ENCODE assay signal across 13 cellular contexts in the genomic region with DNA sequence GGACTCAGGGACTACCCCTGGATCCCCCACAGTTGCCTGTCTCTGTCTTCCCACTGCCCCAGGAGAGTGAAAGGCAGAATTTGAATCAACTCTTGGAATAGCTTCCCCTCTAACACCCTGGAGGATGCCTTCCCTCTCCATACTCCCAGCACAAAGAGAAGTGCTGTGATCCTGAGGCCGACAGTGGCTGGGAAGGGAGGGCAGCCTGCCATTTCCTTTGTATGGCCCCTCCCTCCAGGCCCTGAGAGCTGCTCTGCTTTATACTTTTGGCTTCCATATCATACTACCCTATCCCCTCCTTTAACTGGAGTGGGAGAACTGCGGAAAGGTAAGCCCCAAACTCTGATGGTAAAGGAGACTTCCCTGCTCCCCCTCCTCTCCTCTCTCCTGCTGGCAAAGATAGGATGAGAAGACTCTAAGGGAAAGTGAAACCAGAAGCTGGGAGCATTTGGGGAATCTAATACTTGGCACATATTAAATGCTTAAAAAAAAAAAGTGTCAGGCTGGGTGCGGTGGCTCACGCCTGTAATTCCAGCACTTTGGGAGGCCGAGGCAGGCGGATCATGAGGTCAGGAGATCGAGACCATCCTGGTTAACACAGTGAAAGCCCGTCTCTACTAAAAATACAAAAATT. TPM values are rescaled to one million over a fixed set of nuclear protein-coding genes. Genes with fewer than 3 reads are reported as not detected.
A peak's percentile ranks its signal among the peaks of the same experiment; 100 is the strongest.
DNase-seq lines count a peak whose midpoint lies in the region; ATAC-seq and TF ChIP-seq lines count a peak whose summit lies in the region.
"Had no signal": no experiment of that assay in that cellular context is flagged by ENCODE, and none has a peak within 500 bp of the region (broad histone marks: within the 10 kb centered on the region; RNA-seq: fewer than 3 reads in every experiment).

No MANE protein-coding gene starts in this region.

- H3K4me1 Mint-ChIP-seq in T-helper 17 cell: peaks cover 20% of the 10 kb centered on the region

- TF ChIP-seq POLR2A in ovary (IDR thresholded peaks at IDR 0.05) (no peak), body of pancreas (IDR thresholded peaks at IDR 0.05) (no peak)

- no peak for TF ChIP-seq EP300 in ovary (IDR thresholded peaks at IDR 0.05)

- DNase-seq in ACHN: peak; percentile 44
- no peak for DNase-seq in T-helper 17 cell
- peak; percentile 47 for DNase-seq in fibroblast of pulmonary artery (ENCODE audit: low read depth)
- peak in 1 of 5 donors; percentile 59 for DNase-seq in ovary
- no peak for DNase-seq in SJCRH30
- DNase-seq in body of pancreas: no peak
- DNase-seq in stimulated activated CD4-positive, alpha-beta T cell treated with anti-CD3 and anti-CD28 coated beads, Interleukin-15, amount 100 ng/mL, for 24 hours: no peak
- DNase-seq in cortex of kidney (lab: John Stamatoyannopoulos, UW): no peak
- DNase-seq: activated gamma-delta T cell; effector memory CD8-positive, alpha-beta T cell; immature natural killer cell; NCI-H1048 had no signal

- peak overlapping the region; percentile 14 for H3K27ac Mint-ChIP-seq in T-helper 17 cell
- H3K27ac Mint-ChIP-seq: immature natural killer cell had no signal

- no peak overlapping the region for H3K4me3 Mint-ChIP-seq in T-helper 17 cell
- H3K4me3 Mint-ChIP-seq: effector memory CD8-positive, alpha-beta T cell; immature natural killer cell had no signal

- H3K27me3 Mint-ChIP-seq in T-helper 17 cell: peaks cover 8% of the 10 kb centered on the region

- WGBS in ovary, 3 donors: 19 to 33% (median 27%) methylated on average over 8 of the region's 8 CpGs
- 59 to 72% methylated on average over 8 of the region's 8 CpGs for WGBS in body of pancreas, 2 donors

- H3K4me1 ChIP-seq in ovary (ENCODE audit: insufficient read depth) (peaks cover 6% of the 10 kb centered on the region), SJCRH30 (peaks cover 13% of the 10 kb centered on the region; the same call in 1 of the 2 replicates), body of pancreas (peaks cover 18% of the 10 kb centered on the region)

- H3K9me3 ChIP-seq in T-helper 17 cell (ENCODE audit: control insufficient read depth, low read length, poor library complexity, severe bottlenecking): no peaks in the 10 kb centered on the region
- H3K9me3 ChIP-seq in ovary: no peaks in the 10 kb centered on the region
- H3K9me3 ChIP-seq in SJCRH30 (replicated peaks): no peaks in the 10 kb centered on the region
- no peaks in the 10 kb centered on the region for H3K9me3 ChIP-seq in body of pancreas

- H3K27me3 ChIP-seq in ovary (no peaks in the 10 kb centered on the region), SJCRH30 (peaks cover 9% of the 10 kb centered on the region; the same call in 1 of the 2 replicates), body of pancreas (no peaks in the 10 kb centered on the region)

- TF ChIP-seq CTCF in fibroblast of pulmonary artery (IDR thresholded peaks at IDR 0.05; ENCODE audit: low read length, missing control alignments) (no peak), ovary (IDR thresholded peaks at IDR 0.05) (no peak), body of pancreas (IDR thresholded peaks at IDR 0.05) (no peak)

- no peak overlapping the region for H3K4me3 ChIP-seq in fibroblast of pulmonary artery (replicated peaks; ENCODE audit: low read depth, low read length)
- H3K4me3 ChIP-seq in ovary: no peak overlapping the region
- H3K4me3 ChIP-seq in SJCRH30: no peak overlapping the region
- no peak overlapping the region for H3K4me3 ChIP-seq in body of pancreas

- no peaks in the 10 kb centered on the region for H3K36me3 ChIP-seq in ovary
- no peaks in the 10 kb centered on the region for H3K36me3 ChIP-seq in SJCRH30
- H3K36me3 ChIP-seq in body of pancreas (replicated peaks in 1 of 2; ENCODE audit: insufficient read depth in 1 of 2, low read depth in 2 of 2): no peaks in the 10 kb centered on the region

- in situ Hi-C loops in ACHN (cut with HindIII; ENCODE audit: low pct_ligation_motif_present, low pct_unique_long_range_greater_than_20kb, low sequenced_read_pairs): no loop called here

- H3K36me3 Mint-ChIP-seq in T-helper 17 cell (ENCODE audit: low read depth): peaks cover 2% of the 10 kb centered on the region

- intact Hi-C loops in ovary (cut with DNase I): no loop called here
- intact Hi-C loops in body of pancreas (cut with DNase I): no loop called here

- no peak for ATAC-seq in T-helper 17 cell
- ATAC-seq in body of pancreas: no peak
- ATAC-seq: effector memory CD8-positive, alpha-beta T cell had no signal

- H3K27ac ChIP-seq in ovary: peak overlapping the region; percentile 44 to 73
- H3K27ac ChIP-seq in SJCRH30: no peak overlapping the region
- H3K27ac ChIP-seq in body of pancreas: peak overlapping the region in 2 of 4 donors; percentile 21 to 32
- H3K27ac ChIP-seq: VCaP had no signal

RNA-seq across cellular contexts. Expression of a gene that starts 4.1 kb away (rescaled TPM):
- total RNA-seq in T-helper 17 cell: 10 to 100 TPM; 73.7 to 77.5 TPM
- 10 to 100 TPM; 42.2 to 73.9 (median 66.7) TPM for total RNA-seq in ovary
- polyA plus RNA-seq in ovary: 10 to 100 TPM; 45.1 to 51.3 TPM
- total RNA-seq in SJCRH30 (2014; rRNA removed; shearing (Covaris generic)): 41.8 and 55.0 TPM in 2 replicates
- 10 to 100 TPM; 34.9 to 38.7 TPM for total RNA-seq in body of pancreas

RNA-seq across cellular contexts. Expression of a gene that starts 4.5 kb away (rescaled TPM):
- total RNA-seq in T-helper 17 cell (10 to 100 TPM; 29.8 to 32.2 TPM), ovary (100 to 1,000 TPM in 2 of 7 donors, 10 to 100 TPM in 5; 51.4 to 129 (median 89.3) TPM), body of pancreas (10 to 100 TPM; 37.9 to 61.6 TPM)
- polyA plus RNA-seq in ovary: 10 to 100 TPM; 77.5 to 87.2 TPM
- total RNA-seq in SJCRH30 (2014; rRNA removed; shearing (Covaris generic)): 13.3 and 14.4 TPM in 2 replicates

RNA-seq across cellular contexts. Expression of a gene that starts 42.1 kb away (rescaled TPM):
- total RNA-seq in T-helper 17 cell (100 to 1,000 TPM; 102 to 145 TPM), ovary (10 to 100 TPM; 10.7 to 73.8 (median 23.7) TPM), body of pancreas (1 to 10 TPM; 2.3 to 5.9 TPM)
- 10 to 100 TPM; 11.8 to 59.0 TPM for polyA plus RNA-seq in ovary
- total RNA-seq in SJCRH30 (2014; rRNA removed; shearing (Covaris generic)): 1.0 and 1.4 TPM in 2 replicates

RNA-seq across cellular contexts. Expression of a gene that starts 43.0 kb away (rescaled TPM):
- total RNA-seq in T-helper 17 cell: not detected
- 100 to 1,000 TPM in 1 of 7 donors, 1 to 10 TPM in 2, under 1 TPM in 2, not detected in 2; 0.32 to 197 (median 1.7) TPM for total RNA-seq in ovary
- polyA plus RNA-seq in ovary: 1 to 10 TPM in 1 of 2 donors, not detected in 1; 1.1 TPM
- total RNA-seq in SJCRH30 (2014; rRNA removed; shearing (Covaris generic)): 0.55 and 1.4 TPM in 2 replicates
- total RNA-seq in body of pancreas: 1 to 10 TPM in 1 of 2 donors, under 1 TPM in 1; 0.78 to 1.6 TPM
- polyA plus RNA-seq: immature natural killer cell had no signal

Comparison
In these comparisons a context has a peak if more than half of its experiments do, and no peak if none do; other contexts are left out.
1. DNase-seq: peak in ACHN (single experiment) and fibroblast of pulmonary artery (single experiment); none in T-helper 17 cell (0 of 3), SJCRH30 (0 of 2), body of pancreas (0 of 4), stimulated activated CD4-positive, alpha-beta T cell treated with anti-CD3 and anti-CD28 coated beads, Interleukin-15, amount 100 ng/mL, for 24 hours (single experiment) and cortex of kidney (single experiment).